8 cellular contexts compared by ENCODE assay signal in genomic region chr6:142207265-142207877, GRCh38.
DNase-seq lines count a peak whose midpoint lies in the region; ATAC-seq and TF ChIP-seq lines count a peak whose summit lies in the region.

No MANE protein-coding gene starts in this region.

- no peak overlapping the region for H3K4me3 ChIP-seq in RWPE2 (ENCODE audit: severe bottlenecking)
- no peak overlapping the region for H3K4me3 ChIP-seq in adrenal gland
- H3K4me3 ChIP-seq in hepatocyte = no peak overlapping the region

- H3K79me2 ChIP-seq in hepatocyte = no peaks in the 10 kb centered on the region

- WGBS in adrenal gland, 4 donors = 62 to 71% (median 66%) methylated on average over 4 of the region's 4 CpGs
- 51% methylated on average over 4 of the region's 4 CpGs for WGBS in hepatocyte (ENCODE audit: low lambda C conversion rate, missing lambda C conversion rate)

- TF ChIP-seq CTCF in RWPE2 (IDR thresholded peaks at IDR 0.05; ENCODE audit: poor library complexity, severe bottlenecking) (peak; percentile 81), adrenal gland (IDR thresholded peaks at IDR 0.05) (peak; percentile 76 to 91 (median 82)), hepatocyte (IDR thresholded peaks at IDR 0.05; ENCODE audit: poor library complexity) (peak; percentile 56)

- ATAC-seq in Right ventricle myocardium inferior (peak; percentile 62), HG03354 (IDR thresholded peaks at IDR 0.05; ENCODE audit: poor library complexity, severe bottlenecking, unreplicated experiment) (peak; percentile 75), RWPE2 (ENCODE audit: low read depth) (peak; percentile 59; the same call in 2 of the 3 replicates)

- intact Hi-C loops in Right ventricle myocardium inferior (cut with DNase I) (loop anchor here (2.0 kb wide), 1 partner anchor 61 kb away; the partner anchor contains the start of genes NMBR and VTA1), cardiac septum (cut with DNase I) (loop anchor here (5.0 kb wide), 1 partner anchor 60 kb away; the partner anchor contains the start of genes NMBR and VTA1), adrenal gland (cut with DNase I) (loop anchor here (5.0 to 10.0 kb wide), 2 partner anchors 63 to 65 kb away; partner anchors contain the start of genes NMBR (in 1 of the 2) and VTA1 (in 1 of the 2))

- H3K27ac ChIP-seq in RWPE2 (ENCODE audit: poor library complexity, severe bottlenecking) = no peak overlapping the region
- H3K27ac ChIP-seq in adrenal gland = no peak overlapping the region
- no peak overlapping the region for H3K27ac ChIP-seq in hepatocyte

- H3K27me3 ChIP-seq in RWPE2 (ENCODE audit: insufficient read depth, poor library complexity, severe bottlenecking) = no peaks in the 10 kb centered on the region
- H3K27me3 ChIP-seq in adrenal gland = no peaks in the 10 kb centered on the region
- H3K27me3 ChIP-seq in hepatocyte = no peaks in the 10 kb centered on the region

- H3K36me3 ChIP-seq in RWPE2 (ENCODE audit: low read depth) (peaks cover 44% of the 10 kb centered on the region), adrenal gland (replicated peaks in 1 of 2) (no peaks in the 10 kb centered on the region), hepatocyte (replicated peaks; ENCODE audit: insufficient read depth, low read depth) (peaks cover 7% of the 10 kb centered on the region)

- H3K4me2 ChIP-seq in hepatocyte = no peak overlapping the region

- DNase-seq in Right ventricle myocardium inferior (ENCODE audit: missing footprints) = no peak
- DNase-seq in cardiac septum (ENCODE audit: low spot score) = no peak
- no peak for DNase-seq in RWPE2 (ENCODE audit: low spot score)
- DNase-seq in adrenal gland = peak; percentile 48 to 80 (median 63)
- DNase-seq in hepatocyte (ENCODE audit: low spot score) = peak; percentile 51
- DNase-seq in stimulated activated CD4-positive, alpha-beta T cell treated with anti-CD3 and anti-CD28 coated beads, Interleukin-1b, Interleukin-23, amount 100 ng/mL, for 4 hours (ENCODE audit: low read depth in 2 of 2) = peak; percentile 9 to 25
- no peak for DNase-seq in DMS153 (lab: John Stamatoyannopoulos, UW)

- H3K9me3 ChIP-seq in RWPE2 (ENCODE audit: severe bottlenecking) (no peaks in the 10 kb centered on the region), adrenal gland (replicated peaks in 1 of 3) (peaks cover 0 to 6% (median 0%) of the 10 kb centered on the region in 3 donors), hepatocyte (ENCODE audit: low read depth) (peaks cover 3% of the 10 kb centered on the region)

- H4K20me1 ChIP-seq in hepatocyte (ENCODE audit: insufficient read depth, poor library complexity, severe bottlenecking) = no peaks in the 10 kb centered on the region

- TF ChIP-seq POLR2A in adrenal gland (IDR thresholded peaks at IDR 0.05) = no peak

- no peak overlapping the region for H2AFZ ChIP-seq in hepatocyte

- no peaks in the 10 kb centered on the region for H3K9me2 ChIP-seq in hepatocyte (replicated peaks; ENCODE audit: insufficient read depth)

- no peaks in the 10 kb centered on the region for H3K4me1 ChIP-seq in RWPE2 (ENCODE audit: insufficient read depth, poor library complexity, severe bottlenecking)
- H3K4me1 ChIP-seq in adrenal gland (replicated peaks in 1 of 2) = no peaks in the 10 kb centered on the region
- no peaks in the 10 kb centered on the region for H3K4me1 ChIP-seq in hepatocyte (ENCODE audit: insufficient read depth)

Comparison
In these comparisons a context has a peak if more than half of its experiments do, and no peak if none do; other contexts are left out.
1. DNase-seq: peak in adrenal gland (7 of 7), hepatocyte (single experiment) and stimulated activated CD4-positive, alpha-beta T cell treated with anti-CD3 and anti-CD28 coated beads, Interleukin-1b, Interleukin-23, amount 100 ng/mL, for 4 hours (2 of 2); none in Right ventricle myocardium inferior (single experiment), cardiac septum (single experiment), RWPE2 (single experiment) and DMS153 (single experiment).
2. Peak in every context shown above with its lines, with median percentiles within 50 percentile points of each other: ATAC-seq and CTCF ChIP-seq.